8 cellular contexts compared by ENCODE assay signal in the genomic region with DNA sequence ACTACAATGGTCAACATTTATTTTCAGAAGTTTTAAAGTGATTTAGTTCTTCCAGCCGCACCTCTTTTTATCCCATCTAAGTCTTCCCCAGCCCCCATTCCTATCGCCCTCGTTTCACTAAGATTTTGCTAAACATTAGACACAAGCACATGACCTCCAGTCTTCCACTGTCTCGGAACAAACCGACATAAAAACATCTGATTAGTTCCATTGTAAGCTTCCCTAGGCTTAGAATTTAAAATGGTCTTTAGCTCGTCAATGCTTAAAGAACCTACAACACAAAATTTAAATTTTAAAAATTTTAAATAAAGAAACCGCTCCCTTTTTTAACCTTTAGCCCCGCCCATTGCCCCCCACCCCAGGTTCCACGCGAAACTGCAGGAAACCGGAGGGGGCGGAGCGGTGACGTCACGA. TPM values are rescaled to one million over a fixed set of nuclear protein-coding genes. Genes with fewer than 3 reads are reported as not detected.
A peak's percentile ranks its signal among the peaks of the same experiment; 100 is the strongest.
DNase-seq lines count a peak whose midpoint lies in the region; ATAC-seq, FAIRE-seq and TF ChIP-seq lines count a peak whose summit lies in the region.

No MANE protein-coding gene starts in this region.

- no peak for DNase-seq in GM12892 (ENCODE audit: insufficient read length)
- no peak for DNase-seq in HEK293T (ENCODE audit: extremely low spot score)
- DNase-seq in NCI-H460 (ENCODE audit: extremely low read depth, low read depth) = peak; percentile 42
- peak; percentile 95 to 98 (median 96) for DNase-seq in stimulated activated CD4-positive, alpha-beta T cell treated with anti-CD3 and anti-CD28 coated beads, TNF-alpha, amount 100 ng/mL, for 4 hours (ENCODE audit: low read depth in 3 of 3)
- DNase-seq in inferior parietal cortex (ENCODE audit: extremely low spot score) = no peak

- H3K4me1 Mint-ChIP-seq in activated naive CD8-positive, alpha-beta T cell (ENCODE audit: low read depth) = peaks cover 30% of the 10 kb centered on the region

- no peaks in the 10 kb centered on the region for H3K27me3 Mint-ChIP-seq in activated naive CD8-positive, alpha-beta T cell

- H3K4me3 Mint-ChIP-seq in activated naive CD8-positive, alpha-beta T cell = peak overlapping the region; percentile 93

- no peaks in the 10 kb centered on the region for H3K27me3 ChIP-seq in iPS-15b (ENCODE audit: control insufficient read depth, insufficient read depth, low read length)

- CTCF ChIA-PET in HEK293T (lab: Yijun Ruan, JAX) = interaction anchor here (1.2 kb wide), 1 partner anchor 11 kb away, joined by 3 read pairs; no protein-coding TSS in a partner anchor

- H3K9ac ChIP-seq in iPS-15b (ENCODE audit: low read depth, low read length) = no peak overlapping the region

- no peak for TF ChIP-seq POLR2A in GM12892 (IDR thresholded peaks at IDR 0.05; ENCODE audit: low read depth, low read length)

- no peaks in the 10 kb centered on the region for H3K9me3 Mint-ChIP-seq in activated naive CD8-positive, alpha-beta T cell (ENCODE audit: low read depth)

- H3K27ac Mint-ChIP-seq in activated naive CD8-positive, alpha-beta T cell = peak overlapping the region; percentile 98

- H3K4me1 ChIP-seq in iPS-15b (ENCODE audit: control insufficient read depth, insufficient read depth, low read length) = peaks cover 3% of the 10 kb centered on the region

- peaks cover 7% of the 10 kb centered on the region for H3K36me3 Mint-ChIP-seq in activated naive CD8-positive, alpha-beta T cell

- POLR2A ChIA-PET in HEK293T (lab: Yijun Ruan, JAX) = interaction anchor here (0.7 to 3.0 kb wide), 20 partner anchors 11 to 437 kb away, joined by 3 to 14 read pairs (median 4); partner anchors contain the start of gene PFN2

- peak overlapping the region; percentile 35 for H3K4me3 ChIP-seq in iPS-15b (ENCODE audit: low read depth, low read length)

- no peaks in the 10 kb centered on the region for H3K36me3 ChIP-seq in iPS-15b (ENCODE audit: control insufficient read depth, insufficient read depth, low read length)

- no peak for ATAC-seq in HG02870 (IDR thresholded peaks at IDR 0.05; ENCODE audit: unreplicated experiment)

- no peaks in the 10 kb centered on the region for H3K9me3 ChIP-seq in iPS-15b (ENCODE audit: control insufficient read depth, insufficient read depth, low read length)

- FAIRE-seq in GM12892 (lab: Jason Lieb, UNC) = peak; percentile 88

TF ChIP-seq in HEK293T, 16 proteins besides CTCF, POLR2A, EP300 and RAD21:
- TF ChIP-seq NFRKB (IDR thresholded peaks at IDR 0.05) (no peak), ARNT (IDR thresholded peaks at IDR 0.05) (no peak), ELF4 (IDR thresholded peaks at IDR 0.05) (no peak), L3MBTL2 (conservative IDR thresholded peaks at IDR 0.05) (peak; percentile 55), HDGF (IDR thresholded peaks at IDR 0.05; ENCODE audit: borderline replicate concordance) (no peak), FOXM1 (IDR thresholded peaks at IDR 0.05; ENCODE audit: borderline replicate concordance) (no peak)

RNA-seq across cellular contexts. Expression of gene TSC22D2, which starts 0.3 kb away (rescaled TPM):
- polyA plus RNA-seq in GM12892 (2012; ENCODE audit: missing spikeins) = 10.9 TPM
- total RNA-seq in NCI-H460 (2014; rRNA removed; shearing (Covaris generic)) = 5.1 and 5.7 TPM in 2 replicates
- polyA plus RNA-seq in NCI-H460 (2014; cell fraction: nucleus; rRNA removed) = 4.0 and 5.6 TPM in 2 replicates

Comparison
In these comparisons a context has a peak if more than half of its experiments do, and no peak if none do; other contexts are left out.
1. DNase-seq: peak in NCI-H460 (single experiment) and stimulated activated CD4-positive, alpha-beta T cell treated with anti-CD3 and anti-CD28 coated beads, TNF-alpha, amount 100 ng/mL, for 4 hours (3 of 3); none in GM12892 (single experiment), HEK293T (single experiment) and inferior parietal cortex (single experiment).